Comparison of ENCODE assay signal across 8 cellular contexts in the genomic region with DNA sequence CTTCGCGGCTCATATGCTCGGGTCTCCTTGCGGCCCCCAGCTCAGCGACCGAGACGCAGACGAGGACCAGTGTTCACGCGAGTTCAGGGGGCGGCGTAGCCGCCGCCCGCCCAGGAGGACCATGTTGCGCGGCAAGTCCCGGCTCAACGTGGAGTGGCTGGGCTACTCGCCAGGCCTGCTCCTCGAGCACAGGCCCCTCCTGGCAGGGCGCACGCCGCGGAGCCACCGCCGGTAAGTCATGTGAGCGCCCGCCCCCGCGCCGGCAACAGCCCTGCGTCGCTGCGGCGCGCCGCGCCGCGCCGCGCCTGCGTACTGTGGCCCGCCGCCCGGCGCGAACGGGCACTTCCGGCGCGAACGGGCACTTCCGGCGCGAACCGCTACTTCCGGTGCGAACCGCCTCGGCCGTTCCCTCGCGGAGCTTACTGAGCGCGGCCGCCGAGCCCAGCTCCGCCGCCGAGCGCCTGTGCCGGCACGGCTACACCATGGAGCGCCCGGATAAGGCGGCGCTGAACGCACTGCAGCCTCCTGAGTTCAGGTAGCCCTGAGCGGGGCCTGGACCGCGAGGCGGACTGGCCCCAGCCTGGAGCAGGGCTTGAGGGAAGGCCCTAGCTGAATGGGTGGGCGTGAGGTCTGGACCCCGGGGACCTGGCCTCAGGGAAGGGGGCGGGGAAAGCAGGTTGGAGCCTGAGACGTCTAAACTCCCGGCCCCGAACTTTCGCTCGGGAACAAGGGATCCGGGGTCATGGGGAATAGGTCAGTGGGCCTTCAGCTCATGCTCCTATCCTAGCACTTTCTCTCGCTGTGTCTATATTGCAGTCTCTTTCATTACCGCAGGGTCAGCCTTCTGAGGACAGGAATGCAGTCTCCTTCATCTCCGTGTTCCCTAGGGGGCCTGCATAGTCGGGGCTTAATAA. TPM values are rescaled to one million over a fixed set of nuclear protein-coding genes. Genes with fewer than 3 reads are reported as not detected.
DNase-seq lines count a peak whose midpoint lies in the region; ATAC-seq, FAIRE-seq and TF ChIP-seq lines count a peak whose summit lies in the region.

TSS of gene VMA21 (plus strand) at position 380 of the 914 bp plus-strand sequence. CDS start at position 483, 103 bp downstream.

- dilution Hi-C loops in keratinocyte (cut with MboI; ENCODE audit: extremely low pct_ligation_motif_present, low sequenced_read_pairs), result no loop called here

- peak; percentile 64 for DNase-seq in AG04450 (ENCODE audit: low read depth, low spot score)
- peak; percentile 63 for DNase-seq in NCI-H2196 treated with DMSO at 0.1 percent for 48 hours (lab: John Stamatoyannopoulos, UW; ENCODE audit: unreplicated experiment)
- peak; percentile 51 to 76 (median 63) for DNase-seq in activated CD4-positive, CD25-positive, alpha-beta regulatory T cell (lab: John Stamatoyannopoulos, UW)
- peak in 59 of 61 donors; percentile 1 to 86 (median 56) for DNase-seq in caudate nucleus (lab: John Stamatoyannopoulos, UW)
- DNase-seq in keratinocyte (ENCODE audit: low read depth, low spot score), result no peak
- peak; percentile 49 to 77 (median 66) for DNase-seq in stimulated activated CD4-positive, alpha-beta T cell treated with anti-CD3 and anti-CD28 coated beads, Interleukin-12 subunit alpha, Interleukin-12 subunit beta, amount 100 ng/mL, for 48 hours (ENCODE audit: low read depth in 2 of 3, low spot score in 1 of 3)

- CTCF ChIA-PET in AG04450 (lab: Charles Lee), result no interaction called here

- peak within 1 kb of the TSS; percentile 70 for H3K4me2 ChIP-seq in keratinocyte (ENCODE audit: control insufficient read depth, extremely low read depth, insufficient read depth, low read depth, low read length)

- peaks cover 49% of the 10 kb centered on the region for H3K79me2 ChIP-seq in keratinocyte (ENCODE audit: control insufficient read depth, insufficient read depth, low read length)

- H3K4me3 ChIP-seq in AG04450 (ENCODE audit: low read depth, low read length), result peak within 1 kb of the TSS; percentile 77
- H3K4me3 ChIP-seq in keratinocyte (ENCODE audit: control insufficient read depth in 2 of 3, extremely low read depth in 1 of 3, insufficient read depth in 2 of 3, low read depth in 1 of 3, low read length in 3 of 3), result peak within 1 kb of the TSS; percentile 77 to 87 (median 87)

- TF ChIP-seq CTCF in AG04450 (IDR thresholded peaks at IDR 0.05; ENCODE audit: low read depth, low read length), result no peak
- no peak for TF ChIP-seq CTCF in keratinocyte (optimal IDR thresholded peaks at IDR 0.05 in 1 of 3, IDR thresholded peaks at IDR 0.05 in 1 of 3, conservative IDR thresholded peaks at IDR 0.05 in 1 of 3; ENCODE audit: extremely low read depth in 1 of 3, insufficient read depth in 2 of 3, low read length in 3 of 3)

- peaks cover 7% of the 10 kb centered on the region for H3K4me1 ChIP-seq in keratinocyte (ENCODE audit: control insufficient read depth, extremely low read depth, insufficient read depth, low read length)

- no peaks in the 10 kb centered on the region for H3K9me1 ChIP-seq in keratinocyte (ENCODE audit: control insufficient read depth, extremely low read depth, insufficient read depth, low read length)

- H3K9ac ChIP-seq in keratinocyte (ENCODE audit: control insufficient read depth, extremely low read depth, insufficient read depth, low read length), result peak within 1 kb of the TSS; percentile 80

- H3K27ac ChIP-seq in AG04450 (ENCODE audit: low read depth, low read length) (peak within 1 kb of the TSS; percentile 95), caudate nucleus (ENCODE audit: low read depth, low read length) (peak within 1 kb of the TSS; percentile 74), keratinocyte (ENCODE audit: control insufficient read depth, insufficient read depth, low read length) (peak within 1 kb of the TSS; percentile 82)

- POLR2A ChIA-PET in AG04450 (lab: Yijun Ruan, JAX), result interaction anchor here (0.6 to 0.7 kb wide), 3 partner anchors 9 to 507 kb away, joined by 3 to 5 read pairs (median 4); no protein-coding TSS in a partner anchor

- ATAC-seq in GM18870 (IDR thresholded peaks at IDR 0.05; ENCODE audit: unreplicated experiment), result peak; percentile 58
- ATAC-seq in HG03108 (IDR thresholded peaks at IDR 0.05; ENCODE audit: unreplicated experiment), result peak; percentile 85

- H3K9me3 ChIP-seq in AG04450 (ENCODE audit: control insufficient read depth, insufficient read depth, low read length) (no peaks in the 10 kb centered on the region), keratinocyte (ENCODE audit: control insufficient read depth, low read depth, low read length) (no peaks in the 10 kb centered on the region)

- H2AFZ ChIP-seq in keratinocyte (ENCODE audit: control insufficient read depth, low read length), result peak within 1 kb of the TSS; percentile 56

- H3K27me3 ChIP-seq in AG04450 (ENCODE audit: control insufficient read depth, insufficient read depth, low read length) (no peaks in the 10 kb centered on the region), keratinocyte (ENCODE audit: control insufficient read depth, extremely low read depth, insufficient read depth, low read length) (no peaks in the 10 kb centered on the region)

- no peak for FAIRE-seq in keratinocyte (lab: Jason Lieb, UNC)

- H3K36me3 ChIP-seq in keratinocyte (ENCODE audit: control insufficient read depth in 2 of 2, extremely low read depth in 1 of 2, insufficient read depth in 2 of 2, low read length in 2 of 2), result no peaks in the 10 kb centered on the region

- no peaks in the 10 kb centered on the region for H4K20me1 ChIP-seq in keratinocyte (ENCODE audit: control insufficient read depth, extremely low read depth, insufficient read depth, low read length)

RNA-seq across cellular contexts. Expression of gene VMA21, which starts in this region (rescaled TPM):
- polyA plus RNA-seq in AG04450 (2011; rRNA removed) (22.4 and 27.1 TPM in 2 replicates), keratinocyte (21.5 to 29.4 TPM (median 25.4 TPM) in 3 replicates)
- 23.4 and 25.1 TPM in 2 replicates for polyA minus RNA-seq in AG04450 (2011; rRNA and poly(A)+ RNA removed)
- 4.0 TPM for polyA plus RNA-seq in keratinocyte (2011; ENCODE audit: low read depth)
- polyA plus RNA-seq in keratinocyte (2011; cell fraction: cytosol; rRNA removed), result 20.7 and 35.3 TPM in 2 replicates
- polyA plus RNA-seq in keratinocyte (2011; cell fraction: nucleus; rRNA removed), result 13.6 and 15.8 TPM in 2 replicates
- 11.9 and 15.9 TPM in 2 replicates for polyA plus RNA-seq in keratinocyte (2012; ENCODE audit: low replicate concordance)
- 18.4 to 34.4 TPM (median 18.5 TPM) in 3 replicates for polyA minus RNA-seq in keratinocyte
- polyA minus RNA-seq in keratinocyte (2011; cell fraction: cytosol; rRNA and poly(A)+ RNA removed), result 49.9 TPM
- 6.8 and 14.1 TPM in 2 replicates for polyA minus RNA-seq in keratinocyte (2011; cell fraction: nucleus; rRNA and poly(A)+ RNA removed)
